ENCODE assay signal across 12 cellular contexts in genomic region chr12:127711108-127711507, GRCh38.
A peak's percentile ranks its signal among the peaks of the same experiment; 100 is the strongest.
DNase-seq lines count a peak whose midpoint lies in the region; ATAC-seq and TF ChIP-seq lines count a peak whose summit lies in the region.
"Had no signal": no experiment of that assay in that cellular context is flagged by ENCODE, and none has a peak within 500 bp of the region (broad histone marks: within the 10 kb centered on the region; RNA-seq: fewer than 3 reads in every experiment).

No MANE protein-coding gene starts in this region.

- no peaks in the 10 kb centered on the region for H3K36me3 ChIP-seq in MM.1S (replicated peaks; ENCODE audit: insufficient read depth, low read length)
- H3K36me3 ChIP-seq in fibroblast of lung (ENCODE audit: control insufficient read depth, insufficient read depth, low read length): no peaks in the 10 kb centered on the region

- no peak for ATAC-seq in GM18498 (IDR thresholded peaks at IDR 0.05; ENCODE audit: unreplicated experiment)
- ATAC-seq in HG02970 (IDR thresholded peaks at IDR 0.05; ENCODE audit: low FRiP score, unreplicated experiment): no peak
- ATAC-seq in GM18502 (IDR thresholded peaks at IDR 0.05; ENCODE audit: poor library complexity, unreplicated experiment): no peak
- ATAC-seq: stimulated activated naive B cell treated with anti-CD40 and anti-IgM and Interleukin-4, amounts not matched to agents 10 μg/mL and 1 μg/mL and 100 μg/mL, for 72 hours had no signal

- H3K9me3 ChIP-seq in MM.1S (replicated peaks; ENCODE audit: insufficient read depth, low read length) (no peaks in the 10 kb centered on the region), fibroblast of lung (ENCODE audit: control insufficient read depth, insufficient read depth, low read depth, low read length) (no peaks in the 10 kb centered on the region)

- H3K4me2 ChIP-seq in MM.1S (ENCODE audit: low read depth, low read length) (no peak overlapping the region), fibroblast of lung (ENCODE audit: extremely low read depth, insufficient read depth, low read length) (no peak overlapping the region)

- H3K4me3 ChIP-seq in MM.1S (ENCODE audit: low read length): no peak overlapping the region
- H3K4me3 ChIP-seq in fibroblast of lung (replicated peaks in 1 of 4; ENCODE audit: control extremely low read depth in 1 of 4, insufficient read depth in 1 of 4, low read depth in 3 of 4, low read length in 4 of 4): no peak overlapping the region

- H3K79me2 ChIP-seq in MM.1S (ENCODE audit: low read length) (no peaks in the 10 kb centered on the region), fibroblast of lung (ENCODE audit: control insufficient read depth, insufficient read depth, low read length) (no peaks in the 10 kb centered on the region)

- DNase-seq in stimulated activated CD4-positive, alpha-beta T cell treated with anti-CD3 and anti-CD28 coated beads, Interleukin-15, amount 100 ng/mL, for 24 hours: peak; percentile 3
- no peak for DNase-seq in stimulated activated CD4-positive, alpha-beta T cell treated with anti-CD3 and anti-CD28 coated beads, Interleukin-4, amount 100 ng/mL, for 24 hours
- DNase-seq in MM.1S (no peak), fibroblast of lung (ENCODE audit: low read depth in 2 of 2) (no peak), OCI-M2 (lab: John Stamatoyannopoulos, UW; ENCODE audit: unreplicated experiment) (no peak)
- DNase-seq: Kasumi-1; NCI-H2171; stimulated activated CD4-positive, alpha-beta T cell treated with anti-CD3 and anti-CD28 coated beads, Interleukin-4, amount 100 ng/mL, for 1 hour; stimulated activated naive B cell treated with anti-CD40 and anti-IgM and Interleukin-4, amounts not matched to agents 10 μg/mL and 1 μg/mL and 100 μg/mL, for 72 hours had no signal

- no peaks in the 10 kb centered on the region for H3K9me2 ChIP-seq in MM.1S (replicated peaks; ENCODE audit: insufficient read depth, low read length)

- H3F3A ChIP-seq in MM.1S (ENCODE audit: insufficient read depth, low read length): no peaks in the 10 kb centered on the region

- no peak overlapping the region for H3K9ac ChIP-seq in MM.1S (ENCODE audit: low read length)
- H3K9ac ChIP-seq in fibroblast of lung (ENCODE audit: insufficient read depth, low read length): no peak overlapping the region

- H3K27me3 ChIP-seq in MM.1S (replicated peaks; ENCODE audit: insufficient read depth, low read length) (no peaks in the 10 kb centered on the region), fibroblast of lung (ENCODE audit: control insufficient read depth, insufficient read depth, low read length) (no peaks in the 10 kb centered on the region)

- TF ChIP-seq CTCF in MM.1S (IDR thresholded peaks at IDR 0.05; ENCODE audit: low read length): 0 out of 2 replicates have a peak, but pooled peaks have one; percentile 6
- peak; percentile 5 to 34 for TF ChIP-seq CTCF in fibroblast of lung (conservative IDR thresholded peaks at IDR 0.05 in 1 of 2, IDR thresholded peaks at IDR 0.05 in 1 of 2; ENCODE audit: low read depth in 1 of 2, low read length in 2 of 2)

- H2AFZ ChIP-seq in MM.1S (ENCODE audit: low read length) (no peak overlapping the region), fibroblast of lung (ENCODE audit: low read length) (no peak overlapping the region)

- H3K4me1 ChIP-seq in MM.1S (ENCODE audit: low read length): no peaks in the 10 kb centered on the region
- H3K4me1 ChIP-seq in fibroblast of lung (ENCODE audit: control insufficient read depth, extremely low read depth, insufficient read depth, low read length): no peaks in the 10 kb centered on the region

- H3K27ac ChIP-seq in MM.1S (ENCODE audit: low read length) (no peak overlapping the region), fibroblast of lung (ENCODE audit: insufficient read depth, low read length) (no peak overlapping the region)

- H4K20me1 ChIP-seq in MM.1S (ENCODE audit: insufficient read depth, low read length) (no peaks in the 10 kb centered on the region), fibroblast of lung (ENCODE audit: control insufficient read depth, extremely low read depth, insufficient read depth, low read length) (no peaks in the 10 kb centered on the region)
